Comparison of ENCODE assay signal across 8 cellular contexts in genomic region chr12:31118347-31118830, GRCh38. TPM values are rescaled to one million over a fixed set of nuclear protein-coding genes. Genes with fewer than 3 reads are reported as not detected.
DNase-seq lines count a peak whose midpoint lies in the region; ATAC-seq and TF ChIP-seq lines count a peak whose summit lies in the region.

No MANE protein-coding gene starts in this region.

- no peak for ATAC-seq in GM19035 (IDR thresholded peaks at IDR 0.05; ENCODE audit: unreplicated experiment)
- ATAC-seq in GM18867 (IDR thresholded peaks at IDR 0.05; ENCODE audit: unreplicated experiment) = no peak
- no peak for ATAC-seq in HG03571 (IDR thresholded peaks at IDR 0.05; ENCODE audit: unreplicated experiment)

- peak overlapping the region; percentile 88 for H3K4me2 ChIP-seq in smooth muscle cell

- peak; percentile 8 for DNase-seq in COLO829 (ENCODE audit: low spot score)
- DNase-seq in T1000 (lab: John Stamatoyannopoulos, UW) = peak; percentile 36
- no peak for DNase-seq in right atrium auricular region (ENCODE audit: low spot score)
- DNase-seq in smooth muscle cell (lab: John Stamatoyannopoulos, UW; ENCODE audit: unreplicated experiment) = no peak

- H3K36me3 ChIP-seq in HUES48 (ENCODE audit: control insufficient read depth, insufficient read depth, low read length) = no peaks in the 10 kb centered on the region
- no peaks in the 10 kb centered on the region for H3K36me3 ChIP-seq in right atrium auricular region
- H3K36me3 ChIP-seq in smooth muscle cell (ENCODE audit: low read depth) = no peaks in the 10 kb centered on the region

- no peaks in the 10 kb centered on the region for H3K79me2 ChIP-seq in smooth muscle cell (ENCODE audit: low read depth)

- TF ChIP-seq CTCF in right atrium auricular region (IDR thresholded peaks at IDR 0.05) (no peak), smooth muscle cell (IDR thresholded peaks at IDR 0.05; ENCODE audit: borderline replicate concordance, insufficient read depth, poor library complexity, severe bottlenecking) (no peak)

- H3F3A ChIP-seq in smooth muscle cell (ENCODE audit: low read depth) = no peaks in the 10 kb centered on the region

- H3K27me3 ChIP-seq in HUES48 (ENCODE audit: control insufficient read depth, insufficient read depth, low read length) = peaks cover 44% of the 10 kb centered on the region
- peaks cover 0 to 18% of the 10 kb centered on the region in 2 donors for H3K27me3 ChIP-seq in right atrium auricular region
- peaks cover 37% of the 10 kb centered on the region for H3K27me3 ChIP-seq in smooth muscle cell (ENCODE audit: low read depth)

- no peak overlapping the region for H2AFZ ChIP-seq in smooth muscle cell (ENCODE audit: low read depth)

- WGBS in smooth muscle cell (ENCODE audit: low lambda C conversion rate) = 8% methylated on average over 24 of the region's 26 CpGs

- H3K27ac ChIP-seq in HUES48 (ENCODE audit: low read depth, low read length) (no peak overlapping the region), right atrium auricular region (no peak overlapping the region), smooth muscle cell (ENCODE audit: low read depth) (no peak overlapping the region)

- peak overlapping the region; percentile 61 for H3K4me3 ChIP-seq in HUES48 (ENCODE audit: low read depth, low read length)
- peak overlapping the region; percentile 25 to 35 for H3K4me3 ChIP-seq in right atrium auricular region
- H3K4me3 ChIP-seq in smooth muscle cell = peak overlapping the region; percentile 43

- H3K9ac ChIP-seq in HUES48 (ENCODE audit: low read depth, low read length) (no peak overlapping the region), smooth muscle cell (ENCODE audit: low read depth) (no peak overlapping the region)

- H3K9me3 ChIP-seq in HUES48 (ENCODE audit: control insufficient read depth, insufficient read depth, low read length) (no peaks in the 10 kb centered on the region), right atrium auricular region (no peaks in the 10 kb centered on the region), smooth muscle cell (replicated peaks; ENCODE audit: low read depth) (no peaks in the 10 kb centered on the region)

- H4K20me1 ChIP-seq in smooth muscle cell (ENCODE audit: low read depth) = no peaks in the 10 kb centered on the region

- no peaks in the 10 kb centered on the region for H3K4me1 ChIP-seq in HUES48 (ENCODE audit: control insufficient read depth, insufficient read depth, low read length)
- H3K4me1 ChIP-seq in right atrium auricular region = peaks cover 0 to 23% of the 10 kb centered on the region in 2 donors
- no peaks in the 10 kb centered on the region for H3K4me1 ChIP-seq in smooth muscle cell (ENCODE audit: low read depth)

RNA-seq across cellular contexts. Expression of gene DDX11, which starts 44.7 kb away (rescaled TPM):
- 1 to 10 TPM; 1.1 to 5.3 TPM for total RNA-seq in right atrium auricular region
- total RNA-seq in smooth muscle cell = 13.5 and 22.8 TPM in 2 replicates
- polyA plus RNA-seq in smooth muscle cell = 13.4 and 27.3 TPM in 2 replicates

Comparison
In these comparisons a context has a peak if more than half of its experiments do, and no peak if none do; other contexts are left out.
1. DNase-seq: peak in COLO829 (single experiment) and T1000 (single experiment); none in right atrium auricular region (single experiment) and smooth muscle cell (single experiment).
2. Peak in every context shown above with its lines, with median percentiles within 50 percentile points of each other: H3K4me3 ChIP-seq.